In genomic region chr17:19269641-19270040, GRCh38 we compare ENCODE assay signal across 24 cellular contexts. TPM values are rescaled to one million over a fixed set of nuclear protein-coding genes. Genes with fewer than 3 reads are reported as not detected.
DNase-seq lines count a peak whose midpoint lies in the region; FAIRE-seq and TF ChIP-seq lines count a peak whose summit lies in the region.
"Had no signal": no experiment of that assay in that cellular context is flagged by ENCODE, and none has a peak within 500 bp of the region (broad histone marks: within the 10 kb centered on the region; RNA-seq: fewer than 3 reads in every experiment).

No MANE protein-coding gene starts in this region.

- peaks cover 2% of the 10 kb centered on the region for H3K27me3 Mint-ChIP-seq in neural progenitor cell (ENCODE audit: insufficient read depth, low read depth)
- peaks cover 16% of the 10 kb centered on the region for H3K27me3 Mint-ChIP-seq in activated T-cell treated with anti-CD3 and anti-CD28 coated beads, Interleukin-2, amount 50 U/mL, for 24 hours
- H3K27me3 Mint-ChIP-seq in CD8-positive, alpha-beta memory T cell: peaks cover 0 to 2% of the 10 kb centered on the region in 2 donors
- H3K27me3 Mint-ChIP-seq: type B pancreatic cell had no signal

- H3K4me3 Mint-ChIP-seq in neural progenitor cell: no peak overlapping the region
- H3K4me3 Mint-ChIP-seq in activated T-cell treated with anti-CD3 and anti-CD28 coated beads, Interleukin-2, amount 50 U/mL, for 24 hours: no peak overlapping the region
- H3K4me3 Mint-ChIP-seq in CD8-positive, alpha-beta memory T cell: no peak overlapping the region
- H3K4me3 Mint-ChIP-seq: activated CD8-positive, alpha-beta T cell treated with anti-CD3 and anti-CD28 coated beads for 36 hours; effector memory CD8-positive, alpha-beta T cell; stimulated activated effector memory CD8-positive, alpha-beta T cell treated with anti-CD3 and anti-CD28 coated beads, Interleukin-12 subunit alpha, Interleukin-12 subunit beta, amount 100 ng/mL, for 72 hours; type B pancreatic cell had no signal

- CTCF ChIA-PET in mammary epithelial cell (lab: Charles Lee; ENCODE audit: low non-redundant PET): no interaction called here
- CTCF ChIA-PET in endothelial cell of umbilical vein (lab: Charles Lee): interaction anchor here (1.3 kb wide), 2 partner anchors 11 to 21 kb away, joined by 4 to 5 read pairs; no protein-coding TSS in a partner anchor
- CTCF ChIA-PET in CD8-positive, alpha-beta memory T cell (lab: Charles Lee): no interaction called here

- H3K9me3 Mint-ChIP-seq in neural progenitor cell: no peaks in the 10 kb centered on the region
- H3K9me3 Mint-ChIP-seq in activated T-cell treated with anti-CD3 and anti-CD28 coated beads, Interleukin-2, amount 50 U/mL, for 24 hours: no peaks in the 10 kb centered on the region
- no peaks in the 10 kb centered on the region for H3K9me3 Mint-ChIP-seq in CD8-positive, alpha-beta memory T cell
- H3K9me3 Mint-ChIP-seq: activated CD8-positive, alpha-beta T cell treated with anti-CD3 and anti-CD28 coated beads for 36 hours; effector memory CD8-positive, alpha-beta T cell; stimulated activated effector memory CD8-positive, alpha-beta T cell treated with anti-CD3 and anti-CD28 coated beads, Interleukin-12 subunit alpha, Interleukin-12 subunit beta, amount 100 ng/mL, for 72 hours; type B pancreatic cell had no signal

- H3K27me3 ChIP-seq in breast epithelium (no peaks in the 10 kb centered on the region), mammary epithelial cell (ENCODE audit: insufficient read depth, low read length) (no peaks in the 10 kb centered on the region), endothelial cell of umbilical vein (ENCODE audit: control insufficient read depth in 2 of 2, insufficient read depth in 2 of 2, low read length in 2 of 2) (no peaks in the 10 kb centered on the region), neural progenitor cell (no peaks in the 10 kb centered on the region), transverse colon (no peaks in the 10 kb centered on the region)
- H3K27me3 ChIP-seq in CD8-positive, alpha-beta memory T cell (ENCODE audit: insufficient read depth, low read length, poor library complexity, severe bottlenecking): no peaks in the 10 kb centered on the region

- H4K20me1 ChIP-seq in mammary epithelial cell (ENCODE audit: insufficient read depth, low read length) (no peaks in the 10 kb centered on the region), endothelial cell of umbilical vein (replicated peaks; ENCODE audit: control insufficient read depth, extremely low read depth, insufficient read depth, low read length) (no peaks in the 10 kb centered on the region), neural progenitor cell (ENCODE audit: low read depth) (peaks cover 85% of the 10 kb centered on the region)

- H2AFZ ChIP-seq in mammary epithelial cell (ENCODE audit: low read depth, low read length): no peak overlapping the region
- no peak overlapping the region for H2AFZ ChIP-seq in endothelial cell of umbilical vein (ENCODE audit: low read depth, low read length)
- H2AFZ ChIP-seq in neural progenitor cell (replicated peaks): no peak overlapping the region

- H3K4me3 ChIP-seq in breast epithelium: no peak overlapping the region
- no peak overlapping the region for H3K4me3 ChIP-seq in mammary epithelial cell (replicated peaks in 1 of 3; ENCODE audit: insufficient read depth in 1 of 3, low read depth in 2 of 3, low read length in 3 of 3)
- no peak overlapping the region for H3K4me3 ChIP-seq in endothelial cell of umbilical vein (replicated peaks in 1 of 3; ENCODE audit: insufficient read depth in 1 of 3, low read depth in 1 of 3, low read length in 3 of 3)
- no peak overlapping the region for H3K4me3 ChIP-seq in neural progenitor cell
- H3K4me3 ChIP-seq in transverse colon: no peak overlapping the region
- H3K4me3 ChIP-seq in CD8-positive, alpha-beta memory T cell (ENCODE audit: low read length): no peak overlapping the region
- H3K4me3 ChIP-seq: HAP-1, lung had no signal

- TF ChIP-seq EP300 in transverse colon (IDR thresholded peaks at IDR 0.05; ENCODE audit: low read depth): no peak

- DNase-seq in breast epithelium (ENCODE audit: low spot score in 2 of 2): no peak
- DNase-seq in mammary epithelial cell: no peak
- DNase-seq in endothelial cell of umbilical vein (ENCODE audit: low read depth, low spot score): no peak
- DNase-seq in neural progenitor cell (ENCODE audit: low spot score): no peak
- DNase-seq in transverse colon: no peak
- DNase-seq in activated T-cell treated with anti-CD3 and anti-CD28 coated beads, Interleukin-2, amount 50 U/mL, for 24 hours: no peak
- DNase-seq in CD8-positive, alpha-beta memory T cell: no peak
- no peak for DNase-seq in Ammon's horn (ENCODE audit: low spot score)
- DNase-seq: 8988T; activated CD8-positive, alpha-beta T cell treated with anti-CD3 and anti-CD28 coated beads for 36 hours; activated naive CD4-positive, alpha-beta T cell treated with Interleukin-2 at 50 U/mL for 16 hours; activated T-cell treated with anti-CD3 and anti-CD28 coated beads, Interleukin-2, amount 50 U/mL, for 1 hour; amygdala; cerebellar nuclear complex; effector memory CD8-positive, alpha-beta T cell; EL; head of caudate nucleus; NCI-H510A; NK-92 treated with Interleukin-12 subunit alpha and Interleukin-12 subunit beta, amount 100 ng/mL, for 24 hours; T1000 had no signal

- peak; percentile 44 for FAIRE-seq in endothelial cell of umbilical vein (lab: Jason Lieb, UNC)

- in situ Hi-C loops in mammary epithelial cell (cut with MboI; ENCODE audit: low sequenced_read_pairs in 2 of 2) (no loop called here), transverse colon (cut with MboI; ENCODE audit: low pct_ligation_motif_present in 1 of 4, low pct_unique_long_range_greater_than_20kb in 1 of 4, low sequenced_read_pairs in 3 of 4) (no loop called here)

- POLR2A ChIA-PET in endothelial cell of umbilical vein (lab: Charles Lee): no interaction called here
- POLR2A ChIA-PET in CD8-positive, alpha-beta memory T cell (lab: Charles Lee): no interaction called here

- WGBS in mammary epithelial cell (ENCODE audit: low coverage, missing lambda C conversion rate): 54% methylated on average over 3 of the region's 3 CpGs
- WGBS in transverse colon (ENCODE audit: low coverage in 1 of 2), 2 donors: 55 to 57% methylated on average over 2 to 3 of the region's 3 CpGs

- TF ChIP-seq CTCF in breast epithelium (IDR thresholded peaks at IDR 0.05) (no peak), mammary epithelial cell (conservative IDR thresholded peaks at IDR 0.05 in 1 of 2, IDR thresholded peaks at IDR 0.05 in 1 of 2; ENCODE audit: extremely low read depth in 1 of 2, insufficient read depth in 1 of 2, low read depth in 1 of 2, low read length in 2 of 2) (no peak), endothelial cell of umbilical vein (IDR thresholded peaks at IDR 0.05; ENCODE audit: extremely low read depth in 1 of 2, insufficient read depth in 1 of 2, low read depth in 1 of 2, low read length in 2 of 2) (no peak), neural progenitor cell (IDR thresholded peaks at IDR 0.05) (no peak), transverse colon (IDR thresholded peaks at IDR 0.05) (no peak)

- H3K36me3 Mint-ChIP-seq in neural progenitor cell: peaks cover 13% of the 10 kb centered on the region
- no peaks in the 10 kb centered on the region for H3K36me3 Mint-ChIP-seq in activated T-cell treated with anti-CD3 and anti-CD28 coated beads, Interleukin-2, amount 50 U/mL, for 24 hours (ENCODE audit: low read depth)
- H3K36me3 Mint-ChIP-seq in CD8-positive, alpha-beta memory T cell: peaks cover 0 to 2% (median 0%) of the 10 kb centered on the region in 3 donors
- H3K36me3 Mint-ChIP-seq: stimulated activated effector memory CD8-positive, alpha-beta T cell treated with anti-CD3 and anti-CD28 coated beads, Interleukin-12 subunit alpha, Interleukin-12 subunit beta, amount 100 ng/mL, for 72 hours had no signal

- H3F3A ChIP-seq in neural progenitor cell (ENCODE audit: low read depth): no peaks in the 10 kb centered on the region

- no peak overlapping the region for H3K4me2 ChIP-seq in mammary epithelial cell (ENCODE audit: insufficient read depth, low read depth, low read length)
- no peak overlapping the region for H3K4me2 ChIP-seq in endothelial cell of umbilical vein (ENCODE audit: insufficient read depth, low read length)
- H3K4me2 ChIP-seq in neural progenitor cell: peak overlapping the region; percentile 31

- peaks cover 48% of the 10 kb centered on the region for H3K4me1 Mint-ChIP-seq in neural progenitor cell
- H3K4me1 Mint-ChIP-seq in activated T-cell treated with anti-CD3 and anti-CD28 coated beads, Interleukin-2, amount 50 U/mL, for 24 hours (ENCODE audit: low read depth): peaks cover 3% of the 10 kb centered on the region
- peaks cover 0 to 9% (median 0%) of the 10 kb centered on the region in 3 donors for H3K4me1 Mint-ChIP-seq in CD8-positive, alpha-beta memory T cell

- H3K36me3 ChIP-seq in breast epithelium (no peaks in the 10 kb centered on the region), mammary epithelial cell (ENCODE audit: insufficient read depth, low read length) (no peaks in the 10 kb centered on the region), endothelial cell of umbilical vein (ENCODE audit: control insufficient read depth in 2 of 2, extremely low read depth in 1 of 2, insufficient read depth in 2 of 2, low read length in 2 of 2) (peaks cover 2 to 6% of the 10 kb centered on the region in 2 experiments), neural progenitor cell (no peaks in the 10 kb centered on the region), transverse colon (no peaks in the 10 kb centered on the region)
- H3K36me3 ChIP-seq in CD8-positive, alpha-beta memory T cell (ENCODE audit: insufficient read depth, low read length): no peaks in the 10 kb centered on the region

- dilution Hi-C loops in mammary epithelial cell (cut with HindIII; ENCODE audit: low sequenced_read_pairs): no loop called here
- dilution Hi-C loops in endothelial cell of umbilical vein (cut with MboI; ENCODE audit: extremely low pct_ligation_motif_present, low sequenced_read_pairs): no loop called here

- intact Hi-C loops in breast epithelium (cut with DNase I; ENCODE audit: low total_unique reads) (no loop called here), mammary epithelial cell (cut with micrococcal nuclease) (no loop called here), endothelial cell of umbilical vein (cut with micrococcal nuclease) (no loop called here), transverse colon (cut with DNase I; ENCODE audit: low total_unique reads) (no loop called here)

- H3K79me2 ChIP-seq in mammary epithelial cell (ENCODE audit: insufficient read depth, low read length): peaks cover 36% of the 10 kb centered on the region
- peaks cover 46% of the 10 kb centered on the region for H3K79me2 ChIP-seq in endothelial cell of umbilical vein (ENCODE audit: control insufficient read depth, insufficient read depth, low read length)
- H3K79me2 ChIP-seq in neural progenitor cell (ENCODE audit: low read depth): peaks cover 65% of the 10 kb centered on the region

- BruUV-seq in mammary epithelial cell (replicated peaks; lab: Mats Ljungman, UMichigan): no TSS peak
- BruUV-seq in endothelial cell of umbilical vein (replicated peaks; lab: Mats Ljungman, UMichigan): no TSS peak

- H3K9me1 ChIP-seq in endothelial cell of umbilical vein (replicated peaks; ENCODE audit: control insufficient read depth, extremely low read depth, insufficient read depth, low read length): no peaks in the 10 kb centered on the region

- H3K27ac ChIP-seq in breast epithelium (peak overlapping the region; percentile 72 to 76), mammary epithelial cell (ENCODE audit: insufficient read depth, low read depth, low read length) (no peak overlapping the region), endothelial cell of umbilical vein (ENCODE audit: insufficient read depth, low read depth, low read length) (no peak overlapping the region), neural progenitor cell (peak overlapping the region; percentile 34), transverse colon (peak overlapping the region; percentile 39 to 70 (median 60))
- no peak overlapping the region for H3K27ac ChIP-seq in CD8-positive, alpha-beta memory T cell (ENCODE audit: low read depth, low read length)

- H3K4me1 ChIP-seq in breast epithelium: peaks cover 4 to 19% of the 10 kb centered on the region in 2 donors
- H3K4me1 ChIP-seq in mammary epithelial cell (ENCODE audit: insufficient read depth, low read length): no peaks in the 10 kb centered on the region
- H3K4me1 ChIP-seq in endothelial cell of umbilical vein (ENCODE audit: control insufficient read depth, extremely low read depth, insufficient read depth, low read length): peaks cover 17% of the 10 kb centered on the region
- peaks cover 26% of the 10 kb centered on the region for H3K4me1 ChIP-seq in neural progenitor cell
- H3K4me1 ChIP-seq in transverse colon: peaks cover 38 to 49% (median 39%) of the 10 kb centered on the region in 4 donors
- H3K4me1 ChIP-seq in CD8-positive, alpha-beta memory T cell (ENCODE audit: insufficient read depth, low read length): no peaks in the 10 kb centered on the region

- no peak overlapping the region for H3K27ac Mint-ChIP-seq in neural progenitor cell
- H3K27ac Mint-ChIP-seq in activated T-cell treated with anti-CD3 and anti-CD28 coated beads, Interleukin-2, amount 50 U/mL, for 24 hours: no peak overlapping the region
- no peak overlapping the region for H3K27ac Mint-ChIP-seq in CD8-positive, alpha-beta memory T cell
- H3K27ac Mint-ChIP-seq: activated CD8-positive, alpha-beta T cell treated with anti-CD3 and anti-CD28 coated beads for 36 hours; effector memory CD8-positive, alpha-beta T cell; stimulated activated effector memory CD8-positive, alpha-beta T cell treated with anti-CD3 and anti-CD28 coated beads, Interleukin-12 subunit alpha, Interleukin-12 subunit beta, amount 100 ng/mL, for 72 hours had no signal

- H3K9ac ChIP-seq in mammary epithelial cell (ENCODE audit: insufficient read depth, low read length) (no peak overlapping the region), endothelial cell of umbilical vein (replicated peaks; ENCODE audit: extremely low read depth, insufficient read depth, low read length) (no peak overlapping the region), neural progenitor cell (no peak overlapping the region)

- TF ChIP-seq POLR2A in breast epithelium (IDR thresholded peaks at IDR 0.05): no peak
- no peak for TF ChIP-seq POLR2A in endothelial cell of umbilical vein (IDR thresholded peaks at IDR 0.05; ENCODE audit: low read depth, low read length)
- TF ChIP-seq POLR2A in transverse colon (IDR thresholded peaks at IDR 0.05): no peak

- H3K9me3 ChIP-seq in breast epithelium: no peaks in the 10 kb centered on the region
- no peaks in the 10 kb centered on the region for H3K9me3 ChIP-seq in mammary epithelial cell (replicated peaks; ENCODE audit: insufficient read depth, low read length)
- no peaks in the 10 kb centered on the region for H3K9me3 ChIP-seq in endothelial cell of umbilical vein (replicated peaks; ENCODE audit: control insufficient read depth, insufficient read depth, low read length)
- no peaks in the 10 kb centered on the region for H3K9me3 ChIP-seq in neural progenitor cell (ENCODE audit: low read depth)
- H3K9me3 ChIP-seq in transverse colon: no peaks in the 10 kb centered on the region
- no peaks in the 10 kb centered on the region for H3K9me3 ChIP-seq in CD8-positive, alpha-beta memory T cell (ENCODE audit: low read length)
- H3K9me3 ChIP-seq: HAP-1 had no signal

RNA-seq across cellular contexts. Expression of gene EPN2, which starts 32.5 kb away (rescaled TPM):
- total RNA-seq in breast epithelium (10 to 100 TPM; 26.6 to 36.7 (median 30.6) TPM), mammary epithelial cell (10 to 100 TPM; 19.8 to 32.4 TPM), endothelial cell of umbilical vein (55.3 and 70.5 TPM in 2 replicates), neural progenitor cell (ENCODE audit: low replicate concordance) (30.5 and 36.2 TPM in 2 replicates), transverse colon (10 to 100 TPM; 30.4 to 98.7 (median 65.5) TPM)
- polyA plus RNA-seq in mammary epithelial cell (19.5 TPM), endothelial cell of umbilical vein (39.6 and 40.3 TPM in 2 replicates)
- polyA minus RNA-seq in mammary epithelial cell (28.5 TPM), endothelial cell of umbilical vein (60.8 and 104 TPM in 2 replicates)
- 32.3 and 33.2 TPM in 2 replicates for polyA plus RNA-seq in endothelial cell of umbilical vein (2011; cell fraction: cytosol; rRNA removed)
- 70.5 and 72.9 TPM in 2 replicates for polyA plus RNA-seq in endothelial cell of umbilical vein (2011; cell fraction: nucleus; rRNA removed)
- 54.8 and 59.3 TPM in 2 replicates for polyA plus RNA-seq in endothelial cell of umbilical vein (2012)
- polyA minus RNA-seq in endothelial cell of umbilical vein (2011; cell fraction: cytosol; rRNA and poly(A)+ RNA removed): 16.4 TPM
- polyA minus RNA-seq in endothelial cell of umbilical vein (2011; cell fraction: nucleus; rRNA and poly(A)+ RNA removed): 52.7 and 59.7 TPM in 2 replicates
- 10 to 100 TPM in 1 of 2 experiments, 1 to 10 TPM in 1; 9.0 to 10.4 TPM for total RNA-seq in CD8-positive, alpha-beta memory T cell
- 9.7 TPM for polyA plus RNA-seq in CD8-positive, alpha-beta memory T cell

Comparison
In these comparisons a context has a peak if more than half of its experiments do, and no peak if none do; other contexts are left out.
1. H3K27ac ChIP-seq: peak in breast epithelium (2 of 2), neural progenitor cell (single experiment) and transverse colon (4 of 4); none in mammary epithelial cell (single experiment), endothelial cell of umbilical vein (single experiment) and CD8-positive, alpha-beta memory T cell (single experiment).